1 cellular context compared by ENCODE assay signal in the genomic region with DNA sequence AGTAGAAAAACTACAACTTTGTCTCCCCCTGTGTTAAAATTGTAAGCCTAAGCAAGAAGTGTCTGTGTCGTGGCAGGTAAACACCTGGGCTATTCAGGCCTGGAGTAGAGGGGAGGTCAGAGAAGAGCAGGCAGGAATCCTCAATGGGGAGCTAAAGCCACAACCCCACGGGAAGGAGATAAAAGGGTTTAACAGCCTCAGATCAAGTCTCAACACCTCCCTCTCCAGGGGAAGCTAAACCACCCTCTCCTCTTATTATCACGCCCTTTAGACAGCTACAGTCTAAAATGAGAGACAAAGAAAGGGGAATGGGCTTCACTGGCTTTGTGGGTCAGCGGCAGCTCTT.
TF ChIP-seq lines count a peak whose summit lies in the region.

No MANE protein-coding gene starts in this region.

TF ChIP-seq in H1, 55 proteins besides CTCF, POLR2A, EP300 and RAD21 (continued from another document):
- TF ChIP-seq TEAD4 (IDR thresholded peaks at IDR 0.05; ENCODE audit: low read depth, low read length) (no peak), SP1 (IDR thresholded peaks at IDR 0.05; ENCODE audit: low read depth, low read length) (no peak), BACH1 (IDR thresholded peaks at IDR 0.05; ENCODE audit: low read length) (no peak), NRF1 (IDR thresholded peaks at IDR 0.05; ENCODE audit: low read depth, low read length) (no peak), SIN3A (conservative IDR thresholded peaks at IDR 0.05 in 1 of 2, IDR thresholded peaks at IDR 0.05 in 1 of 2; ENCODE audit: low read depth in 1 of 2, low read length in 2 of 2) (no peak), GTF2F1 (IDR thresholded peaks at IDR 0.05; ENCODE audit: borderline replicate concordance, low read depth, low read length) (no peak), SRF (IDR thresholded peaks at IDR 0.05; ENCODE audit: low read depth, low read length) (no peak), CHD2 (IDR thresholded peaks at IDR 0.05; ENCODE audit: low read length) (no peak), CEBPB (IDR thresholded peaks at IDR 0.05; ENCODE audit: low read depth, low read length) (no peak), KDM4A (IDR thresholded peaks at IDR 0.05; ENCODE audit: low read depth, low read length, severe bottlenecking) (no peak), SAP30 (IDR thresholded peaks at IDR 0.05; ENCODE audit: insufficient read depth, insufficient replicate concordance, low read length) (no peak), CBX5 (IDR thresholded peaks at IDR 0.05; ENCODE audit: low read depth, low read length) (no peak)
- TF ChIP-seq, protein P1, sequence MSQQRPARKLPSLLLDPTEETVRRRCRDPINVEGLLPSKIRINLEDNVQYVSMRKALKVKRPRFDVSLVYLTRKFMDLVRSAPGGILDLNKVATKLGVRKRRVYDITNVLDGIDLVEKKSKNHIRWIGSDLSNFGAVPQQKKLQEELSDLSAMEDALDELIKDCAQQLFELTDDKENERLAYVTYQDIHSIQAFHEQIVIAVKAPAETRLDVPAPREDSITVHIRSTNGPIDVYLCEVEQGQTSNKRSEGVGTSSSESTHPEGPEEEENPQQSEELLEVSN (IDR thresholded peaks at IDR 0.05) = no peak
- TF ChIP-seq, protein P2, sequence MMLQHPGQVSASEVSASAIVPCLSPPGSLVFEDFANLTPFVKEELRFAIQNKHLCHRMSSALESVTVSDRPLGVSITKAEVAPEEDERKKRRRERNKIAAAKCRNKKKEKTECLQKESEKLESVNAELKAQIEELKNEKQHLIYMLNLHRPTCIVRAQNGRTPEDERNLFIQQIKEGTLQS (IDR thresholded peaks at IDR 0.05; ENCODE audit: insufficient read depth, low read depth, low read length) = no peak
- TF ChIP-seq, protein P3, sequence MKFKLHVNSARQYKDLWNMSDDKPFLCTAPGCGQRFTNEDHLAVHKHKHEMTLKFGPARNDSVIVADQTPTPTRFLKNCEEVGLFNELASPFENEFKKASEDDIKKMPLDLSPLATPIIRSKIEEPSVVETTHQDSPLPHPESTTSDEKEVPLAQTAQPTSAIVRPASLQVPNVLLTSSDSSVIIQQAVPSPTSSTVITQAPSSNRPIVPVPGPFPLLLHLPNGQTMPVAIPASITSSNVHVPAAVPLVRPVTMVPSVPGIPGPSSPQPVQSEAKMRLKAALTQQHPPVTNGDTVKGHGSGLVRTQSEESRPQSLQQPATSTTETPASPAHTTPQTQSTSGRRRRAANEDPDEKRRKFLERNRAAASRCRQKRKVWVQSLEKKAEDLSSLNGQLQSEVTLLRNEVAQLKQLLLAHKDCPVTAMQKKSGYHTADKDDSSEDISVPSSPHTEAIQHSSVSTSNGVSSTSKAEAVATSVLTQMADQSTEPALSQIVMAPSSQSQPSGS (IDR thresholded peaks at IDR 0.05; ENCODE audit: low read length) = no peak
